In the genomic region with DNA sequence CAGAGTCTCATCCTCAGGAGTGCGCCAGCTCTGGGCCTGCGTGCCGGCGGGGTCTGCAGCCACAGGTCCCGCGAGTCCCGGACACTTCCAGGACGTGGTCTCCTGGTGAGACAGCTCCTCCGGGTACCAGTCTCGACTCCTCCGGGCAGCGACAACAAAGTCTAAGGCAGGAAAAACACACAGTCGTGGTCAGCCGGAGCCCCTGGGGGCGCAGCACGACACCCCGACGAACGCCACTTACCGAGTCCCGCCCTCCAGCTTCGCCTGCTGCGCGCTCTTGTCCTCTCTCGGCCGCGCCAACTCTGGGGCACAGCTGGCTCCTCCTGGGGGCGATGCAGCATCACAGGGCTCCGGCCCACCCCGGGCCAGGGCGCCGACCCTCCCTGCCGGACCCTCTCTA, we compare ENCODE assay signal across 9 cellular contexts. TPM values are rescaled to one million over a fixed set of nuclear protein-coding genes. Genes with fewer than 3 reads are reported as not detected.
DNase-seq lines count a peak whose midpoint lies in the region; ATAC-seq, FAIRE-seq and TF ChIP-seq lines count a peak whose summit lies in the region.
"Had no signal": no experiment of that assay in that cellular context is flagged by ENCODE, and none has a peak within 500 bp of the region (broad histone marks: within the 10 kb centered on the region; RNA-seq: fewer than 3 reads in every experiment).

No MANE protein-coding gene starts in this region.

- no peak overlapping the region for H3K27ac ChIP-seq in kidney (ENCODE audit: low read depth in 2 of 2, low read length in 2 of 2)

- peaks cover 7% of the 10 kb centered on the region for H3K4me1 Mint-ChIP-seq in activated CD4-positive, alpha-beta T cell treated with anti-CD3 and anti-CD28 coated beads, Interleukin-2, amount 10 ng/mL, durations not matched to agents 24 days and 14 days
- H3K4me1 Mint-ChIP-seq in activated CD4-positive, alpha-beta T cell treated with anti-CD3 and anti-CD28 coated beads, Interleukin-2, amount 10 ng/mL, durations not matched to agents 7 days and 5 days, result peaks cover 18% of the 10 kb centered on the region
- peaks cover 20% of the 10 kb centered on the region for H3K4me1 Mint-ChIP-seq in activated naive CD8-positive, alpha-beta T cell (ENCODE audit: low read depth)

- H3K4me3 ChIP-seq in kidney (ENCODE audit: low read length in 2 of 2), result peak overlapping the region in 1 of 2 donors; percentile 55

- H3K27me3 Mint-ChIP-seq in activated CD4-positive, alpha-beta T cell treated with anti-CD3 and anti-CD28 coated beads, Interleukin-2, amount 10 ng/mL, durations not matched to agents 24 days and 14 days, result no peaks in the 10 kb centered on the region
- H3K27me3 Mint-ChIP-seq in activated CD4-positive, alpha-beta T cell treated with anti-CD3 and anti-CD28 coated beads, Interleukin-2, amount 10 ng/mL, durations not matched to agents 7 days and 5 days, result no peaks in the 10 kb centered on the region
- no peaks in the 10 kb centered on the region for H3K27me3 Mint-ChIP-seq in activated naive CD8-positive, alpha-beta T cell

- POLR2A ChIA-PET in activated CD4-positive, alpha-beta T cell treated with anti-CD3 and anti-CD28 coated beads, Interleukin-2, amount 10 ng/mL, durations not matched to agents 7 days and 5 days (lab: Charles Lee), result no interaction called here

- no peak overlapping the region for H3K9ac ChIP-seq in kidney (ENCODE audit: low read length in 2 of 2)

- H3K4me3 Mint-ChIP-seq in activated CD4-positive, alpha-beta T cell treated with anti-CD3 and anti-CD28 coated beads, Interleukin-2, amount 10 ng/mL, durations not matched to agents 24 days and 14 days, result peak overlapping the region; percentile 88
- no peak overlapping the region for H3K4me3 Mint-ChIP-seq in activated CD4-positive, alpha-beta T cell treated with anti-CD3 and anti-CD28 coated beads, Interleukin-2, amount 10 ng/mL, durations not matched to agents 7 days and 5 days
- H3K4me3 Mint-ChIP-seq in activated naive CD8-positive, alpha-beta T cell, result peak overlapping the region; percentile 98

- H3K4me1 ChIP-seq in kidney (ENCODE audit: control insufficient read depth in 1 of 2, insufficient read depth in 1 of 2, low read depth in 1 of 2, low read length in 2 of 2), result no peaks in the 10 kb centered on the region

- ATAC-seq in HG03442 (IDR thresholded peaks at IDR 0.05; ENCODE audit: unreplicated experiment), result no peak

- no peaks in the 10 kb centered on the region for H3K9me3 ChIP-seq in kidney (ENCODE audit: control insufficient read depth in 1 of 2, low read length in 2 of 2)

- no peak for TF ChIP-seq CTCF in kidney (IDR thresholded peaks at IDR 0.05; ENCODE audit: borderline replicate concordance, extremely low read depth, insufficient read depth)

- H3K9me3 Mint-ChIP-seq in activated CD4-positive, alpha-beta T cell treated with anti-CD3 and anti-CD28 coated beads, Interleukin-2, amount 10 ng/mL, durations not matched to agents 24 days and 14 days, result no peaks in the 10 kb centered on the region
- no peaks in the 10 kb centered on the region for H3K9me3 Mint-ChIP-seq in activated CD4-positive, alpha-beta T cell treated with anti-CD3 and anti-CD28 coated beads, Interleukin-2, amount 10 ng/mL, durations not matched to agents 7 days and 5 days
- H3K9me3 Mint-ChIP-seq in activated naive CD8-positive, alpha-beta T cell (ENCODE audit: low read depth), result no peaks in the 10 kb centered on the region

- H3K27ac Mint-ChIP-seq in activated CD4-positive, alpha-beta T cell treated with anti-CD3 and anti-CD28 coated beads, Interleukin-2, amount 10 ng/mL, durations not matched to agents 24 days and 14 days, result no peak overlapping the region
- no peak overlapping the region for H3K27ac Mint-ChIP-seq in activated CD4-positive, alpha-beta T cell treated with anti-CD3 and anti-CD28 coated beads, Interleukin-2, amount 10 ng/mL, durations not matched to agents 7 days and 5 days
- no peak overlapping the region for H3K27ac Mint-ChIP-seq in activated naive CD8-positive, alpha-beta T cell

- DNase-seq in activated CD4-positive, alpha-beta T cell treated with anti-CD3 and anti-CD28 coated beads, Interleukin-2, amount 10 ng/mL, durations not matched to agents 24 days and 14 days, result no peak
- no peak for DNase-seq in activated CD4-positive, alpha-beta T cell treated with anti-CD3 and anti-CD28 coated beads, Interleukin-2, amount 10 ng/mL, durations not matched to agents 7 days and 5 days
- DNase-seq in kidney (peak; percentile 82), superior temporal gyrus (ENCODE audit: extremely low spot score) (peak; percentile 18), T-helper 1 cell (no peak)
- no peak for DNase-seq in stimulated activated naive CD4-positive, alpha-beta T cell (lab: John Stamatoyannopoulos, UW)
- DNase-seq: NCI-H446 had no signal

- peaks cover 25% of the 10 kb centered on the region for H3K36me3 Mint-ChIP-seq in activated CD4-positive, alpha-beta T cell treated with anti-CD3 and anti-CD28 coated beads, Interleukin-2, amount 10 ng/mL, durations not matched to agents 24 days and 14 days (ENCODE audit: low read depth)
- H3K36me3 Mint-ChIP-seq in activated CD4-positive, alpha-beta T cell treated with anti-CD3 and anti-CD28 coated beads, Interleukin-2, amount 10 ng/mL, durations not matched to agents 7 days and 5 days (ENCODE audit: low read depth), result peaks cover 29% of the 10 kb centered on the region
- no peaks in the 10 kb centered on the region for H3K36me3 Mint-ChIP-seq in activated naive CD8-positive, alpha-beta T cell

- CTCF ChIA-PET in activated CD4-positive, alpha-beta T cell treated with anti-CD3 and anti-CD28 coated beads, Interleukin-2, amount 10 ng/mL, durations not matched to agents 7 days and 5 days (lab: Charles Lee), result no interaction called here

- no peaks in the 10 kb centered on the region for H3K36me3 ChIP-seq in kidney (ENCODE audit: control insufficient read depth in 1 of 2, insufficient read depth in 2 of 2, low read length in 2 of 2)

- intact Hi-C loops in activated CD4-positive, alpha-beta T cell treated with anti-CD3 and anti-CD28 coated beads, Interleukin-2, amount 10 ng/mL, durations not matched to agents 24 days and 14 days (cut with micrococcal nuclease), result no loop called here
- intact Hi-C loops in kidney (cut with DNase I), result no loop called here

- FAIRE-seq in kidney (lab: Jason Lieb, UNC), result no peak

RNA-seq across cellular contexts. Expression of a gene that starts 13.4 kb away (rescaled TPM):
- total RNA-seq in activated CD4-positive, alpha-beta T cell treated with anti-CD3 and anti-CD28 coated beads, Interleukin-2, amount 10 ng/mL, durations not matched to agents 24 days and 14 days, result 37.8 and 39.2 TPM in 2 replicates
- 10 to 100 TPM; 33.1 to 39.8 TPM for total RNA-seq in activated CD4-positive, alpha-beta T cell treated with anti-CD3 and anti-CD28 coated beads, Interleukin-2, amount 10 ng/mL, durations not matched to agents 7 days and 5 days
- 17.4 TPM for total RNA-seq in kidney
- 9.6 TPM for polyA plus RNA-seq in kidney (ENCODE audit: insufficient read depth, low read depth, low replicate concordance)

RNA-seq across cellular contexts. Expression of a gene that starts 13.8 kb away (rescaled TPM):
- total RNA-seq in activated CD4-positive, alpha-beta T cell treated with anti-CD3 and anti-CD28 coated beads, Interleukin-2, amount 10 ng/mL, durations not matched to agents 24 days and 14 days, result 64.3 and 69.8 TPM in 2 replicates
- total RNA-seq in activated CD4-positive, alpha-beta T cell treated with anti-CD3 and anti-CD28 coated beads, Interleukin-2, amount 10 ng/mL, durations not matched to agents 7 days and 5 days, result 10 to 100 TPM; 70.3 to 85.1 TPM
- total RNA-seq in kidney, result 71.5 TPM
- polyA plus RNA-seq in kidney (ENCODE audit: insufficient read depth, low read depth, low replicate concordance), result 96.0 TPM

RNA-seq across cellular contexts. Expression of a gene that starts 31.0 kb away (rescaled TPM):
- 41.2 and 41.7 TPM in 2 replicates for total RNA-seq in activated CD4-positive, alpha-beta T cell treated with anti-CD3 and anti-CD28 coated beads, Interleukin-2, amount 10 ng/mL, durations not matched to agents 24 days and 14 days
- 10 to 100 TPM; 14.3 to 18.5 TPM for total RNA-seq in activated CD4-positive, alpha-beta T cell treated with anti-CD3 and anti-CD28 coated beads, Interleukin-2, amount 10 ng/mL, durations not matched to agents 7 days and 5 days
- total RNA-seq in kidney, result 13.2 TPM
- polyA plus RNA-seq in kidney (ENCODE audit: insufficient read depth, low read depth, low replicate concordance), result 3.1 TPM

Comparison
In these comparisons a context has a peak if more than half of its experiments do, and no peak if none do; other contexts are left out.
1. DNase-seq: peak in kidney (single experiment) and superior temporal gyrus (single experiment); none in activated CD4-positive, alpha-beta T cell treated with anti-CD3 and anti-CD28 coated beads, Interleukin-2, amount 10 ng/mL, durations not matched to agents 24 days and 14 days (single experiment), activated CD4-positive, alpha-beta T cell treated with anti-CD3 and anti-CD28 coated beads, Interleukin-2, amount 10 ng/mL, durations not matched to agents 7 days and 5 days (single experiment), stimulated activated naive CD4-positive, alpha-beta T cell (0 of 6) and T-helper 1 cell (0 of 5).